ENCODE assay signal across 8 cellular contexts in the genomic region with DNA sequence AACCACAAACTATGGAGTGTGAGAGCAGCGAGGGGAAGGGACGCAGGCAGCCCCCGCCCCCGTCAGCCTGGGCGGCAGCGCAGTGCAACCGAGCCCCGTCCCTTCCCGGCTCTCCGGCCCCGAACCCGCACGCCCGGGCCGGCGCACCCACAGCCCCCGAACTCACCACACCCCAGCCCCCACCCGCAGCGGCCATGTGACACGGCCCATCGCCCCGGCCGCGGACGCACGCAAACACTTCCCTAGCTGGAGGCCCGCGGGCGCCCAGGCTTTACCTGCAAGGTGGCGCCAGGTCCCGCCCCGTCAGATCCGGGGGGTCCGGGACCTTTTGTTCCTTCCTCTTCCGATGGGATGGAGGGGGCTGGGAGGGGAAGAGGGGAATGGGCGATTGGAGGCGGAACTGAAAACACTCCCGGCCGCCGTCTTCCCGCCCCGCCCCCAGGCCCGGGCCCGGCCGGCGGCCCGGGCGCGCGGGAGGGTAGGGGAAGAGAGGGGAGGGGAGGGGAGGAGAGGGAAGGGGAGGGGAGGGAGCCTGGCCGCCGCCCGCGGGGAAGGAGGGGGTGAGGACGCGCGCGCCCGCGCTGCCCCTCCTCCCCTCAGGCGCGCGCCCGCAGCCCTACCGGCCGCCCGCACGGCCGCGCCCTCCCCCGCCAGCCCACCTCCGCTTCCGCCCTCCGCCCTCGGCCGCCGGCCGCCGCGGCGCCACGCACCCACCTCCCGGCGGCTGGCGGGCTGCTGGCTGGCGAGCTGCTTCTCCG. TPM values are rescaled to one million over a fixed set of nuclear protein-coding genes. Genes with fewer than 3 reads are reported as not detected.
A peak's percentile ranks its signal among the peaks of the same experiment; 100 is the strongest.
DNase-seq lines count a peak whose midpoint lies in the region; ATAC-seq and TF ChIP-seq lines count a peak whose summit lies in the region.

Gene SMAD2, minus strand, starts transcription at position 574 of the 758 bp plus-strand sequence. CDS start 33,903 bp downstream, outside the sequence.

- intact Hi-C loops in sciatic nerve (cut with DNase I) = no loop called here

- TF ChIP-seq CTCF in GM12875 (IDR thresholded peaks at IDR 0.05; ENCODE audit: borderline replicate concordance, insufficient read depth, low read depth, low read length) (no peak), astrocyte of the cerebellum (IDR thresholded peaks at IDR 0.05; ENCODE audit: low read depth, low read length, missing control alignments) (no peak)

- in situ Hi-C loops in astrocyte of the cerebellum (cut with HindIII; ENCODE audit: low sequenced_read_pairs) = no loop called here

- peak; percentile 32 for ATAC-seq in HG02623 (IDR thresholded peaks at IDR 0.05; ENCODE audit: unreplicated experiment)
- ATAC-seq in sciatic nerve = peak; percentile 83

- DNase-seq in NCI-H1105 (lab: John Stamatoyannopoulos, UW) (peak; percentile 86), T-helper 9 cell (peak; percentile 69), astrocyte of the cerebellum (ENCODE audit: low read depth) (peak; percentile 37), hypothalamus (lab: John Stamatoyannopoulos, UW) (peak; percentile 25 to 90 (median 78)), sciatic nerve (ENCODE audit: low spot score) (peak; percentile 90), GM19240 (ENCODE audit: insufficient read length, low spot score) (no peak)

- peak within 1 kb of the TSS; percentile 86 for H3K4me3 ChIP-seq in GM12875 (ENCODE audit: low read depth, low read length)
- peak within 1 kb of the TSS; percentile 88 for H3K4me3 ChIP-seq in astrocyte of the cerebellum (ENCODE audit: low read depth, low read length)

RNA-seq across cellular contexts. Expression of gene SMAD2, which starts in this region (rescaled TPM):
- 170 TPM for total RNA-seq in sciatic nerve
